ENCODE assay signal across 15 cellular contexts in the genomic region with DNA sequence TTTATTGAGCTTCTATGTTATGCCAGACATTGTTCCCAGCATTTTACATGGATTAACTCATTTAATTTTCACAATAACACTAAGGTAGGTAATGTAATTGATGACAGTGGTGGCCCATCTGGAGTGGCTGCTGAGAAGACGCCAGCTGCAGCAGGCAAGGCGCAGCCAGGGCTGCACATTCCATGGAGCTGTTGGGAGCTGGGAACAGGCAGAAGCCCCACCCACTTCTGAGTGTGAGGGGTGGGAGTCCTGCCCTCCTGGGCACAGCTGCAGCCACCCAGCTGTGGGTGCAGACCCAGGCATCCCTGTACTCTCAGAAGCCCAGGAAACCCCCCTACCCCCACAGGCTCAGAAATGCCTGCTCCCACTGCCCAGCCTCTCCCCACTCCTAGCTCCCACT.
DNase-seq lines count a peak whose midpoint lies in the region; ATAC-seq, FAIRE-seq and TF ChIP-seq lines count a peak whose summit lies in the region.
"Had no signal": no experiment of that assay in that cellular context is flagged by ENCODE, and none has a peak within 500 bp of the region (broad histone marks: within the 10 kb centered on the region; RNA-seq: fewer than 3 reads in every experiment).

No MANE protein-coding gene starts in this region.

- H3K9me3 ChIP-seq in left ventricle myocardium inferior (replicated peaks) (no peaks in the 10 kb centered on the region), H1 (ENCODE audit: insufficient read depth in 2 of 2, low read depth in 1 of 2, low read length in 1 of 2) (no peaks in the 10 kb centered on the region), neuronal stem cell (replicated peaks in 1 of 2; ENCODE audit: control insufficient read depth in 2 of 2, insufficient read depth in 1 of 2, low read depth in 1 of 2, low read length in 2 of 2) (no peaks in the 10 kb centered on the region), pancreas (no peaks in the 10 kb centered on the region)

- no peaks in the 10 kb centered on the region for H3K23me2 ChIP-seq in H1 (ENCODE audit: low read depth, low read length)

- H3K9me3 Mint-ChIP-seq in stimulated activated naive B cell treated with anti-CD40 and anti-IgM and Interleukin-4, amounts not matched to agents 10 μg/mL and 1 μg/mL and 100 μg/mL, for 72 hours = no peaks in the 10 kb centered on the region

- H3K56ac ChIP-seq in H1 (replicated peaks; ENCODE audit: insufficient read length, low read depth, low read length) = no peak overlapping the region

- FAIRE-seq in H1 (lab: Jason Lieb, UNC) = no peak
- FAIRE-seq in pancreas (lab: Jason Lieb, UNC) = no peak
- FAIRE-seq: G401.6 had no signal

- H3K79me2 ChIP-seq in H1 (ENCODE audit: control insufficient read depth in 1 of 2, insufficient read depth in 2 of 2, low read length in 2 of 2) = no peaks in the 10 kb centered on the region

- no peak overlapping the region for H3K18ac ChIP-seq in H1 (ENCODE audit: extremely low read depth, low read length)
- H3K18ac ChIP-seq in neuronal stem cell (ENCODE audit: low read length) = peak overlapping the region; percentile 83

- H2BK5ac ChIP-seq in H1 (ENCODE audit: low read depth, low read length) (no peak overlapping the region), neuronal stem cell (ENCODE audit: low read length) (no peak overlapping the region)

- no peak overlapping the region for H3K27ac ChIP-seq in left ventricle myocardium inferior (replicated peaks)
- H3K27ac ChIP-seq in H1 (ENCODE audit: low read depth, low read length) = no peak overlapping the region
- no peak overlapping the region for H3K27ac ChIP-seq in neuronal stem cell (replicated peaks; ENCODE audit: low read length)
- no peak overlapping the region for H3K27ac ChIP-seq in pancreas
- H3K27ac ChIP-seq: BLaER1 treated with 17β-estradiol and CSF1 and Interleukin-3, amounts not matched to agents 10 nM and 100 nM had no signal

- H2BK15ac ChIP-seq in H1 (ENCODE audit: low read length) (no peak overlapping the region), neuronal stem cell (ENCODE audit: low read length) (no peak overlapping the region)

- H3K9ac ChIP-seq in H1 (replicated peaks in 1 of 4; ENCODE audit: extremely low read depth in 1 of 4, low read depth in 3 of 4, low read length in 3 of 4) = no peak overlapping the region
- no peak overlapping the region for H3K9ac ChIP-seq in neuronal stem cell (ENCODE audit: low read depth, low read length, poor library complexity)
- H3K9ac ChIP-seq: BLaER1 treated with 17β-estradiol and CSF1 and Interleukin-3, amounts not matched to agents 10 nM and 100 nM had no signal

- TF ChIP-seq POLR2A in H1 (IDR thresholded peaks at IDR 0.05; ENCODE audit: control extremely low read depth in 1 of 2, low read depth in 2 of 2, low read length in 2 of 2) = no peak

- H4K5ac ChIP-seq in H1 (ENCODE audit: insufficient read length, low read depth, low read length) = no peak overlapping the region

- no peak for TF ChIP-seq RAD21 in H1 (IDR thresholded peaks at IDR 0.05 in 1 of 2, conservative IDR thresholded peaks at IDR 0.05 in 1 of 2; ENCODE audit: low read depth in 2 of 2, low read length in 2 of 2)

- H3K14ac ChIP-seq in H1 (ENCODE audit: insufficient read length) = no peak overlapping the region
- no peak overlapping the region for H3K14ac ChIP-seq in neuronal stem cell (ENCODE audit: low read length)

- H2BK120ac ChIP-seq in H1 (replicated peaks; ENCODE audit: low read depth, low read length) = no peak overlapping the region
- no peak overlapping the region for H2BK120ac ChIP-seq in neuronal stem cell (ENCODE audit: low read depth, low read length)

- H3K36me3 ChIP-seq in left ventricle myocardium inferior = no peaks in the 10 kb centered on the region
- H3K36me3 ChIP-seq in H1 (ENCODE audit: control insufficient read depth in 2 of 4, insufficient read depth in 4 of 4, low read length in 3 of 4) = no peaks in the 10 kb centered on the region
- no peaks in the 10 kb centered on the region for H3K36me3 ChIP-seq in neuronal stem cell (replicated peaks in 1 of 2; ENCODE audit: control insufficient read depth in 2 of 2, insufficient read depth in 2 of 2, low read length in 2 of 2)
- H3K36me3 ChIP-seq in pancreas = no peaks in the 10 kb centered on the region

- H4K8ac ChIP-seq in H1 (ENCODE audit: extremely low read depth, insufficient read depth, low read length) (peak overlapping the region; percentile 51), neuronal stem cell (ENCODE audit: low read depth, low read length) (no peak overlapping the region)

- no peak overlapping the region for H3K4me3 Mint-ChIP-seq in stimulated activated naive B cell treated with anti-CD40 and anti-IgM and Interleukin-4, amounts not matched to agents 10 μg/mL and 1 μg/mL and 100 μg/mL, for 72 hours
- H3K4me3 Mint-ChIP-seq: CD4-positive, CD25-positive, alpha-beta regulatory T cell had no signal

- peaks cover 29 to 37% of the 10 kb centered on the region in 2 donors for H3K4me1 Mint-ChIP-seq in stimulated activated naive B cell treated with anti-CD40 and anti-IgM and Interleukin-4, amounts not matched to agents 10 μg/mL and 1 μg/mL and 100 μg/mL, for 72 hours
- H3K4me1 Mint-ChIP-seq: CD4-positive, CD25-positive, alpha-beta regulatory T cell had no signal

- H3K4me2 ChIP-seq in H1 (ENCODE audit: insufficient read depth in 1 of 2, low read depth in 2 of 2, low read length in 2 of 2) (no peak overlapping the region), neuronal stem cell (ENCODE audit: insufficient read depth, low read length, poor library complexity, severe bottlenecking) (no peak overlapping the region)
- H3K4me2 ChIP-seq: BLaER1 treated with 17β-estradiol and CSF1 and Interleukin-3, amounts not matched to agents 10 nM and 100 nM had no signal

- H3K23ac ChIP-seq in H1 (ENCODE audit: insufficient read length) (no peak overlapping the region), neuronal stem cell (ENCODE audit: low read depth, low read length, poor library complexity) (peak overlapping the region; percentile 65)

- ATAC-seq in Right ventricle myocardium inferior (no peak), pancreas (no peak)
- ATAC-seq in stimulated activated naive B cell treated with anti-CD40 and anti-IgM and Interleukin-4, amounts not matched to agents 10 μg/mL and 1 μg/mL and 100 μg/mL, for 72 hours (replicated peaks) = no peak
- ATAC-seq: HCT116 had no signal

- CTCF ChIA-PET in H1 (lab: Charles Lee; ENCODE audit: partially characterized antibody) = interaction anchor here (0.6 to 2.7 kb wide), 6 partner anchors 9 to 230 kb away, joined by 3 to 9 read pairs (median 3); no protein-coding TSS in a partner anchor

- no peak overlapping the region for H2BK20ac ChIP-seq in H1 (ENCODE audit: low read length)

- intact Hi-C loops in Right ventricle myocardium inferior (cut with DNase I) = no loop called here
- intact Hi-C loops in left ventricle myocardium inferior (cut with micrococcal nuclease) = no loop called here
- intact Hi-C loops in pancreas (cut with DNase I) = no loop called here

- DNase-seq in Right ventricle myocardium inferior (ENCODE audit: missing footprints) (peak; percentile 45), left ventricle myocardium inferior (no peak), H1 (ENCODE audit: low read depth in 1 of 2, low spot score in 2 of 2) (peak in 1 of 2 experiments; percentile 45), neuronal stem cell (ENCODE audit: low spot score) (no peak), pancreas (no peak), COLO668 (lab: John Stamatoyannopoulos, UW; ENCODE audit: unreplicated experiment) (no peak)
- DNase-seq in stimulated activated naive B cell treated with anti-CD40 and anti-IgM and Interleukin-4, amounts not matched to agents 10 μg/mL and 1 μg/mL and 100 μg/mL, for 72 hours = no peak
- DNase-seq: 8988T; CD4-positive, CD25-positive, alpha-beta regulatory T cell; DMS153; DMS79 treated with DMSO at 0.1 percent for 48 hours; EL had no signal

- H2BK12ac ChIP-seq in H1 (ENCODE audit: low read depth, low read length) = no peak overlapping the region
- H2BK12ac ChIP-seq in neuronal stem cell (ENCODE audit: low read length) = no peak overlapping the region

- TF ChIP-seq EP300 in H1 (IDR thresholded peaks at IDR 0.05; ENCODE audit: borderline replicate concordance in 1 of 2, low read depth in 2 of 2, low read length in 2 of 2) = no peak

- TF ChIP-seq CTCF in left ventricle myocardium inferior (IDR thresholded peaks at IDR 0.05; ENCODE audit: borderline replicate concordance) (no peak), H1 (IDR thresholded peaks at IDR 0.05; ENCODE audit: control extremely low read depth in 1 of 3, insufficient read depth in 1 of 3, low read depth in 1 of 3, low read length in 3 of 3) (no peak), pancreas (IDR thresholded peaks at IDR 0.05) (no peak)

- POLR2A ChIA-PET in H1 (lab: Charles Lee; ENCODE audit: partially characterized antibody) = interaction anchor here (1.4 kb wide), 1 partner anchor 182 kb away, joined by 4 read pairs; no protein-coding TSS in a partner anchor

- H3K36me3 Mint-ChIP-seq in stimulated activated naive B cell treated with anti-CD40 and anti-IgM and Interleukin-4, amounts not matched to agents 10 μg/mL and 1 μg/mL and 100 μg/mL, for 72 hours = peaks cover 2 to 4% of the 10 kb centered on the region in 2 donors
- H3K36me3 Mint-ChIP-seq: CD4-positive, CD25-positive, alpha-beta regulatory T cell had no signal

- H3K4me1 ChIP-seq in left ventricle myocardium inferior = peaks cover 44% of the 10 kb centered on the region
- H3K4me1 ChIP-seq in H1 (replicated peaks in 1 of 4; ENCODE audit: control insufficient read depth in 3 of 4, insufficient read depth in 4 of 4, low read length in 3 of 4) = peaks cover 0 to 2% (median 0%) of the 10 kb centered on the region in 4 experiments; a peak in 1 of 7 replicates
- peaks cover 0 to 1% of the 10 kb centered on the region in 2 donors for H3K4me1 ChIP-seq in neuronal stem cell (ENCODE audit: control insufficient read depth in 2 of 2, insufficient read depth in 1 of 2, low read depth in 1 of 2, low read length in 2 of 2)
- H3K4me1 ChIP-seq in pancreas = peaks cover 4 to 11% (median 9%) of the 10 kb centered on the region in 3 donors

- no peak overlapping the region for H2AK5ac ChIP-seq in H1 (ENCODE audit: low read depth, low read length)
- no peak overlapping the region for H2AK5ac ChIP-seq in neuronal stem cell (ENCODE audit: low read depth, low read length)

- no peak overlapping the region for H3K4ac ChIP-seq in H1 (replicated peaks; ENCODE audit: insufficient read length, low read depth, low read length)
- no peak overlapping the region for H3K4ac ChIP-seq in neuronal stem cell (ENCODE audit: low read length)

- H3K79me1 ChIP-seq in H1 (ENCODE audit: low read depth, low read length) (no peaks in the 10 kb centered on the region), neuronal stem cell (ENCODE audit: low read depth, low read length) (no peaks in the 10 kb centered on the region)

- no peaks in the 10 kb centered on the region for H4K20me1 ChIP-seq in H1 (replicated peaks in 1 of 2; ENCODE audit: control insufficient read depth in 1 of 2, insufficient read depth in 2 of 2, low read length in 2 of 2)
- H4K20me1 ChIP-seq: BLaER1 treated with 17β-estradiol and CSF1 and Interleukin-3, amounts not matched to agents 10 nM and 100 nM had no signal

- H3K27ac Mint-ChIP-seq in stimulated activated naive B cell treated with anti-CD40 and anti-IgM and Interleukin-4, amounts not matched to agents 10 μg/mL and 1 μg/mL and 100 μg/mL, for 72 hours = no peak overlapping the region
- H3K27ac Mint-ChIP-seq: CD4-positive, CD25-positive, alpha-beta regulatory T cell had no signal

- H4K91ac ChIP-seq in H1 (replicated peaks; ENCODE audit: insufficient read length, low read length) (no peak overlapping the region), neuronal stem cell (ENCODE audit: low read depth, low read length, poor library complexity) (no peak overlapping the region)

- H2AFZ ChIP-seq in H1 (ENCODE audit: low read length) (no peak overlapping the region), neuronal stem cell (ENCODE audit: low read length) (no peak overlapping the region)

- no peak overlapping the region for H3K4me3 ChIP-seq in left ventricle myocardium inferior
- no peak overlapping the region for H3K4me3 ChIP-seq in H1 (ENCODE audit: extremely low read depth in 1 of 4, insufficient read depth in 2 of 4, low read depth in 3 of 4, low read length in 4 of 4)
- H3K4me3 ChIP-seq in neuronal stem cell (ENCODE audit: low read length in 2 of 2) = no peak overlapping the region
- H3K4me3 ChIP-seq in pancreas = no peak overlapping the region
- H3K4me3 ChIP-seq: BLaER1 treated with 17β-estradiol and CSF1 and Interleukin-3, amounts not matched to agents 10 nM and 100 nM had no signal

- no peaks in the 10 kb centered on the region for H3K27me3 Mint-ChIP-seq in stimulated activated naive B cell treated with anti-CD40 and anti-IgM and Interleukin-4, amounts not matched to agents 10 μg/mL and 1 μg/mL and 100 μg/mL, for 72 hours
- H3K27me3 Mint-ChIP-seq: CD4-positive, CD25-positive, alpha-beta regulatory T cell had no signal

- WGBS in H1 (ENCODE audit: extremely low coverage in 1 of 2, insufficient coverage in 1 of 2, insufficient read length in 1 of 2, insufficient replicate concordance in 2 of 2, low coverage in 1 of 2, low lambda C conversion rate in 2 of 2, missing lambda C conversion rate in 1 of 2), 2 experiments = 91% methylated on average over 2 of the region's 2 CpGs; no CpG with 5 or more reads in 1 of the 2 experiments
- no CpG with 5 or more reads among the region's 2 CpGs for WGBS in neuronal stem cell (ENCODE audit: extremely low coverage in 2 of 2, insufficient read length in 2 of 2, insufficient replicate concordance in 1 of 2), 2 donors
- WGBS in pancreas, 2 donors = 88 to 95% methylated on average over 2 of the region's 2 CpGs

- H3K27me3 ChIP-seq in left ventricle myocardium inferior (ENCODE audit: low read depth) (no peaks in the 10 kb centered on the region), H1 (replicated peaks in 1 of 4; ENCODE audit: control insufficient read depth in 3 of 4, extremely low read depth in 1 of 4, insufficient read depth in 3 of 4, low read length in 3 of 4) (no peaks in the 10 kb centered on the region), neuronal stem cell (ENCODE audit: control insufficient read depth in 3 of 3, insufficient read depth in 3 of 3, low read depth in 1 of 3, low read length in 3 of 3) (no peaks in the 10 kb centered on the region), pancreas (no peaks in the 10 kb centered on the region)
- H3K27me3 ChIP-seq: BLaER1 treated with 17β-estradiol and CSF1 and Interleukin-3, amounts not matched to agents 10 nM and 100 nM had no signal
